1 cellular context compared by ENCODE assay signal in the genomic region with DNA sequence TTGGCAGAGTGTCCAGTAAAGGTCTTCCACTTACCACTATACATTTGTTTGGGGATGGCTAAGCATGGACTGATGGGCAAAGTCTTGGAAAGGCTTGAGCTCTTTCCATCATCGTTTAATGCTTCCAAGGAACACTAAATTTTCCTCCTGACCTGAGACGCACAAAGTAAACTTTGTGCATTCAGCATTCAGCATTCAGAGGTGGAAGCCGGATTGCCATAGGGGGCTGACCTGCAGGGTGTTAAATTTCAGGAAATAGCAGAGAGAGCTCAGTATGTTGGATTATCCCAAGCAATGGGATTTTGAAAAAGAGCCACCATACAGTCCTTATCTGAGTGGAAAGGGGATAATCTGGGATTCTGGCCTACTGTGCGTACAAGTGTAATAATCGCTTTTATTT.
TF ChIP-seq lines count a peak whose summit lies in the region.

No MANE protein-coding gene starts in this region.

TF ChIP-seq in WTC11, 78 proteins besides CTCF, POLR2A, EP300 and RAD21 (continued from another document):
- TF ChIP-seq, protein P1, sequence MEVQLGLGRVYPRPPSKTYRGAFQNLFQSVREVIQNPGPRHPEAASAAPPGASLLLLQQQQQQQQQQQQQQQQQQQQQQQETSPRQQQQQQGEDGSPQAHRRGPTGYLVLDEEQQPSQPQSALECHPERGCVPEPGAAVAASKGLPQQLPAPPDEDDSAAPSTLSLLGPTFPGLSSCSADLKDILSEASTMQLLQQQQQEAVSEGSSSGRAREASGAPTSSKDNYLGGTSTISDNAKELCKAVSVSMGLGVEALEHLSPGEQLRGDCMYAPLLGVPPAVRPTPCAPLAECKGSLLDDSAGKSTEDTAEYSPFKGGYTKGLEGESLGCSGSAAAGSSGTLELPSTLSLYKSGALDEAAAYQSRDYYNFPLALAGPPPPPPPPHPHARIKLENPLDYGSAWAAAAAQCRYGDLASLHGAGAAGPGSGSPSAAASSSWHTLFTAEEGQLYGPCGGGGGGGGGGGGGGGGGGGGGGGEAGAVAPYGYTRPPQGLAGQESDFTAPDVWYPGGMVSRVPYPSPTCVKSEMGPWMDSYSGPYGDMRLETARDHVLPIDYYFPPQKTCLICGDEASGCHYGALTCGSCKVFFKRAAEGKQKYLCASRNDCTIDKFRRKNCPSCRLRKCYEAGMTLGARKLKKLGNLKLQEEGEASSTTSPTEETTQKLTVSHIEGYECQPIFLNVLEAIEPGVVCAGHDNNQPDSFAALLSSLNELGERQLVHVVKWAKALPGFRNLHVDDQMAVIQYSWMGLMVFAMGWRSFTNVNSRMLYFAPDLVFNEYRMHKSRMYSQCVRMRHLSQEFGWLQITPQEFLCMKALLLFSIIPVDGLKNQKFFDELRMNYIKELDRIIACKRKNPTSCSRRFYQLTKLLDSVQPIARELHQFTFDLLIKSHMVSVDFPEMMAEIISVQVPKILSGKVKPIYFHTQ (CRISPR knock-in tag; IDR thresholded peaks at IDR 0.05) = no peak
- TF ChIP-seq, protein P2, sequence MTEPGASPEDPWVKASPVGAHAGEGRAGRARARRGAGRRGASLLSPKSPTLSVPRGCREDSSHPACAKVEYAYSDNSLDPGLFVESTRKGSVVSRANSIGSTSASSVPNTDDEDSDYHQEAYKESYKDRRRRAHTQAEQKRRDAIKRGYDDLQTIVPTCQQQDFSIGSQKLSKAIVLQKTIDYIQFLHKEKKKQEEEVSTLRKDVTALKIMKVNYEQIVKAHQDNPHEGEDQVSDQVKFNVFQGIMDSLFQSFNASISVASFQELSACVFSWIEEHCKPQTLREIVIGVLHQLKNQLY (CRISPR knock-in tag; IDR thresholded peaks at IDR 0.05) = no peak
- TF ChIP-seq, protein P3, sequence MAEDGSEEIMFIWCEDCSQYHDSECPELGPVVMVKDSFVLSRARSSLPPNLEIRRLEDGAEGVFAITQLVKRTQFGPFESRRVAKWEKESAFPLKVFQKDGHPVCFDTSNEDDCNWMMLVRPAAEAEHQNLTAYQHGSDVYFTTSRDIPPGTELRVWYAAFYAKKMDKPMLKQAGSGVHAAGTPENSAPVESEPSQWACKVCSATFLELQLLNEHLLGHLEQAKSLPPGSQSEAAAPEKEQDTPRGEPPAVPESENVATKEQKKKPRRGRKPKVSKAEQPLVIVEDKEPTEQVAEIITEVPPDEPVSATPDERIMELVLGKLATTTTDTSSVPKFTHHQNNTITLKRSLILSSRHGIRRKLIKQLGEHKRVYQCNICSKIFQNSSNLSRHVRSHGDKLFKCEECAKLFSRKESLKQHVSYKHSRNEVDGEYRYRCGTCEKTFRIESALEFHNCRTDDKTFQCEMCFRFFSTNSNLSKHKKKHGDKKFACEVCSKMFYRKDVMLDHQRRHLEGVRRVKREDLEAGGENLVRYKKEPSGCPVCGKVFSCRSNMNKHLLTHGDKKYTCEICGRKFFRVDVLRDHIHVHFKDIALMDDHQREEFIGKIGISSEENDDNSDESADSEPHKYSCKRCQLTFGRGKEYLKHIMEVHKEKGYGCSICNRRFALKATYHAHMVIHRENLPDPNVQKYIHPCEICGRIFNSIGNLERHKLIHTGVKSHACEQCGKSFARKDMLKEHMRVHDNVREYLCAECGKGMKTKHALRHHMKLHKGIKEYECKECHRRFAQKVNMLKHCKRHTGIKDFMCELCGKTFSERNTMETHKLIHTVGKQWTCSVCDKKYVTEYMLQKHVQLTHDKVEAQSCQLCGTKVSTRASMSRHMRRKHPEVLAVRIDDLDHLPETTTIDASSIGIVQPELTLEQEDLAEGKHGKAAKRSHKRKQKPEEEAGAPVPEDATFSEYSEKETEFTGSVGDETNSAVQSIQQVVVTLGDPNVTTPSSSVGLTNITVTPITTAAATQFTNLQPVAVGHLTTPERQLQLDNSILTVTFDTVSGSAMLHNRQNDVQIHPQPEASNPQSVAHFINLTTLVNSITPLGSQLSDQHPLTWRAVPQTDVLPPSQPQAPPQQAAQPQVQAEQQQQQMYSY (CRISPR knock-in tag; IDR thresholded peaks at IDR 0.05) = no peak
- TF ChIP-seq, protein P4, sequence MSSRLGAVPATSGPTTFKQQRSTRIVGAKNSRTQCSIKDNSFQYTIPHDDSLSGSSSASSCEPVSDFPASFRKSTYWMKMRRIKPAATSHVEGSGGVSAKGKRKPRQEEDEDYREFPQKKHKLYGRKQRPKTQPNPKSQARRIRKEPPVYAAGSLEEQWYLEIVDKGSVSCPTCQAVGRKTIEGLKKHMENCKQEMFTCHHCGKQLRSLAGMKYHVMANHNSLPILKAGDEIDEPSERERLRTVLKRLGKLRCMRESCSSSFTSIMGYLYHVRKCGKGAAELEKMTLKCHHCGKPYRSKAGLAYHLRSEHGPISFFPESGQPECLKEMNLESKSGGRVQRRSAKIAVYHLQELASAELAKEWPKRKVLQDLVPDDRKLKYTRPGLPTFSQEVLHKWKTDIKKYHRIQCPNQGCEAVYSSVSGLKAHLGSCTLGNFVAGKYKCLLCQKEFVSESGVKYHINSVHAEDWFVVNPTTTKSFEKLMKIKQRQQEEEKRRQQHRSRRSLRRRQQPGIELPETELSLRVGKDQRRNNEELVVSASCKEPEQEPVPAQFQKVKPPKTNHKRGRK (CRISPR knock-in tag; IDR thresholded peaks at IDR 0.05; ENCODE audit: borderline replicate concordance) = no peak
- TF ChIP-seq JAZF1 (CRISPR knock-in tag; IDR thresholded peaks at IDR 0.05) (no peak), FOXJ3 (CRISPR knock-in tag; IDR thresholded peaks at IDR 0.05; ENCODE audit: borderline replicate concordance) (no peak), FOXK1 (CRISPR knock-in tag; IDR thresholded peaks at IDR 0.05) (no peak), ATF1 (CRISPR knock-in tag; IDR thresholded peaks at IDR 0.05) (no peak)
